ENCODE assay signal across 15 cellular contexts in the genomic region with DNA sequence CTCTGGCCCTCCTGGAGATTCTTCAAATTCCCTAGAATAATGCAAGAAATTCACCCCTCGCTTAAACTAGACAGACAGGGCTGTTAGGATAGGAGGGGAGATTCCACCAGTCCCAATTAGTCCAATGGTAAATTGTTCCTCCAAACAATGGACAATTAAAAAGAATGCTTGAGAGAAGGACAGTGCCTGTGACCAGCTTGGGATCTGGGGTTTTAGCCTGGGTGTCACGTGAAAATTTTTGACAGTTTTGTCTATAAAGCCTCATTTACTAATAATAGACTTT.
DNase-seq lines count a peak whose midpoint lies in the region; ATAC-seq and TF ChIP-seq lines count a peak whose summit lies in the region.
"Had no signal": no experiment of that assay in that cellular context is flagged by ENCODE, and none has a peak within 500 bp of the region (broad histone marks: within the 10 kb centered on the region; RNA-seq: fewer than 3 reads in every experiment).

No MANE protein-coding gene starts in this region.

- H3K4me3 ChIP-seq in HUES6 (ENCODE audit: low read depth, low read length) (peak overlapping the region; percentile 22; the same call in 1 of the 2 replicates), thyroid gland (replicated peaks in 1 of 3) (no peak overlapping the region)
- H3K4me3 ChIP-seq: cardiac muscle cell, gastrocnemius medialis had no signal

- no peak for ATAC-seq in HG02970 (IDR thresholded peaks at IDR 0.05; ENCODE audit: low FRiP score, unreplicated experiment)
- ATAC-seq: activated naive CD4-positive, alpha-beta T cell treated with anti-CD3 and anti-CD28 coated beads, Interleukin-2, amount 50 U/mL, for 72 hours; gastrocnemius medialis had no signal

- no peaks in the 10 kb centered on the region for H3K36me3 ChIP-seq in HUES6 (ENCODE audit: control insufficient read depth, insufficient read depth, low read length)
- H3K36me3 ChIP-seq in thyroid gland: no peaks in the 10 kb centered on the region
- H3K36me3 ChIP-seq: cardiac muscle cell, gastrocnemius medialis had no signal

- 35 to 58% methylated on average over 2 of the region's 2 CpGs for WGBS in thyroid gland, 2 donors

- H3K9me3 ChIP-seq in HUES6 (ENCODE audit: control insufficient read depth, insufficient read depth, low read depth, low read length) (peaks cover 9% of the 10 kb centered on the region; the same call in 1 of the 2 replicates), thyroid gland (no peaks in the 10 kb centered on the region)
- H3K9me3 ChIP-seq: gastrocnemius medialis had no signal

- no peak overlapping the region for H3K27ac Mint-ChIP-seq in immature natural killer cell

- no peak overlapping the region for H3K4me3 Mint-ChIP-seq in immature natural killer cell

- peak overlapping the region; percentile 43 for H3K9ac ChIP-seq in HUES6 (ENCODE audit: low read length)

- intact Hi-C loops in thyroid gland (cut with DNase I): no loop called here

- no peak for TF ChIP-seq CTCF in thyroid gland (IDR thresholded peaks at IDR 0.05)

- H3K27me3 ChIP-seq in HUES6 (ENCODE audit: control insufficient read depth, insufficient read depth, low read length) (no peaks in the 10 kb centered on the region), thyroid gland (no peaks in the 10 kb centered on the region)
- H3K27me3 ChIP-seq: gastrocnemius medialis had no signal

- H3K27ac ChIP-seq in HUES6 (ENCODE audit: low read depth, low read length): peak overlapping the region; percentile 74
- peak overlapping the region; percentile 71 for H3K27ac ChIP-seq in cingulate gyrus (ENCODE audit: low read depth, low read length)
- peak overlapping the region; percentile 62 to 98 (median 93) for H3K27ac ChIP-seq in thyroid gland
- H3K27ac ChIP-seq: cardiac muscle cell, gastrocnemius medialis, RWPE1 had no signal

- H3K9me3 Mint-ChIP-seq in immature natural killer cell: no peaks in the 10 kb centered on the region
- H3K9me3 Mint-ChIP-seq: activated naive CD4-positive, alpha-beta T cell treated with anti-CD3 and anti-CD28 coated beads, Interleukin-2, amount 50 U/mL, for 72 hours had no signal

- H3K36me3 Mint-ChIP-seq in immature natural killer cell: no peaks in the 10 kb centered on the region
- H3K36me3 Mint-ChIP-seq: activated naive CD4-positive, alpha-beta T cell treated with anti-CD3 and anti-CD28 coated beads, Interleukin-2, amount 50 U/mL, for 72 hours had no signal

- no peak for TF ChIP-seq POLR2A in thyroid gland (IDR thresholded peaks at IDR 0.05)

- DNase-seq in midbrain (lab: John Stamatoyannopoulos, UW) (peak; percentile 30), thyroid gland (no peak), Ammon's horn (ENCODE audit: low spot score) (no peak), glomerular visceral epithelial cell (ENCODE audit: extremely low spot score) (no peak), immature natural killer cell (no peak)
- DNase-seq: activated CD4-positive, alpha-beta T cell treated with anti-CD3 and anti-CD28 coated beads for 1 hour; AML-193; gastrocnemius medialis; T-helper 1 cell had no signal

- no peaks in the 10 kb centered on the region for H3K4me1 Mint-ChIP-seq in immature natural killer cell

- peaks cover 0 to 5% (median 0%) of the 10 kb centered on the region in 3 donors for H3K27me3 Mint-ChIP-seq in immature natural killer cell (ENCODE audit: low read depth in 3 of 3)

- peaks cover 60% of the 10 kb centered on the region for H3K4me1 ChIP-seq in HUES6 (ENCODE audit: control insufficient read depth, insufficient read depth, low read length)
- peaks cover 38 to 49% of the 10 kb centered on the region in 2 donors for H3K4me1 ChIP-seq in thyroid gland
- H3K4me1 ChIP-seq: gastrocnemius medialis had no signal
